In genomic region chr5:132714456-132715307, GRCh38 we compare ENCODE assay signal across 9 cellular contexts. TPM values are rescaled to one million over a fixed set of nuclear protein-coding genes. Genes with fewer than 3 reads are reported as not detected.
A peak's percentile ranks its signal among the peaks of the same experiment; 100 is the strongest.
DNase-seq lines count a peak whose midpoint lies in the region; ATAC-seq and TF ChIP-seq lines count a peak whose summit lies in the region.
"Had no signal": no experiment of that assay in that cellular context is flagged by ENCODE, and none has a peak within 500 bp of the region (broad histone marks: within the 10 kb centered on the region; RNA-seq: fewer than 3 reads in every experiment).

No MANE protein-coding gene starts in this region.

- H3K9me3 ChIP-seq in heart left ventricle (no peaks in the 10 kb centered on the region), upper lobe of left lung (no peaks in the 10 kb centered on the region), MG63 (no peaks in the 10 kb centered on the region)

- H3K27me3 ChIP-seq in heart left ventricle = no peaks in the 10 kb centered on the region
- H3K27me3 ChIP-seq in upper lobe of left lung = no peaks in the 10 kb centered on the region
- no peaks in the 10 kb centered on the region for H3K27me3 ChIP-seq in MG63

- no peak for TF ChIP-seq EP300 in upper lobe of left lung (IDR thresholded peaks at IDR 0.05)

- no peak overlapping the region for H3K27ac ChIP-seq in heart left ventricle
- H3K27ac ChIP-seq in RWPE1 = no peak overlapping the region
- no peak overlapping the region for H3K27ac ChIP-seq in upper lobe of left lung

- H3K4me3 ChIP-seq in heart left ventricle (no peak overlapping the region), fibroblast of pulmonary artery (replicated peaks; ENCODE audit: low read depth, low read length) (no peak overlapping the region), upper lobe of left lung (no peak overlapping the region), MG63 (no peak overlapping the region)

- POLR2A ChIA-PET in RWPE1 (lab: Yijun Ruan, JAX; ENCODE audit: low non-redundant PET) = no interaction called here

- WGBS in heart left ventricle, 4 donors = 76 to 78% (median 77%) methylated on average over 11 of the region's 11 CpGs
- 69% methylated on average over 11 of the region's 11 CpGs for WGBS in upper lobe of left lung, 2 donors

- ATAC-seq in heart left ventricle (no peak), Right ventricle myocardium superior (ENCODE audit: poor library complexity) (no peak), upper lobe of left lung (ENCODE audit: low FRiP score in 2 of 2) (no peak)

- intact Hi-C loops in heart left ventricle (cut with DNase I) (loop anchor here in 5 of 10 donors (5.0 to 10.0 kb wide), 3 partner anchors 190 to 330 kb away; no protein-coding TSS in a partner anchor), Right ventricle myocardium superior (cut with DNase I) (no loop called here), posterior cingulate gyrus (cut with DNase I) (no loop called here)

- DNase-seq in heart left ventricle = no peak
- no peak for DNase-seq in Right ventricle myocardium superior
- DNase-seq in RWPE1 (ENCODE audit: low spot score) = no peak
- DNase-seq in fibroblast of pulmonary artery (ENCODE audit: low read depth) = peak; percentile 35
- no peak for DNase-seq in upper lobe of left lung
- DNase-seq in MG63 = no peak
- DNase-seq in amniotic stem cell (lab: John Stamatoyannopoulos, UW) = no peak
- no peak for DNase-seq in posterior cingulate gyrus

- CTCF ChIA-PET in RWPE1 (lab: Yijun Ruan, JAX) = interaction anchor here (0.5 to 1.3 kb wide), 6 partner anchors 9 to 142 kb away, joined by 3 to 6 read pairs (median 3); no protein-coding TSS in a partner anchor

- TF ChIP-seq POLR2A in heart left ventricle (IDR thresholded peaks at IDR 0.05) = no peak
- no peak for TF ChIP-seq POLR2A in upper lobe of left lung (IDR thresholded peaks at IDR 0.05)

- peaks cover 0 to 34% (median 0%) of the 10 kb centered on the region in 9 donors for H3K36me3 ChIP-seq in heart left ventricle
- H3K36me3 ChIP-seq in upper lobe of left lung = peaks cover 0 to 7% (median 0%) of the 10 kb centered on the region in 4 donors
- peaks cover 17% of the 10 kb centered on the region; the same call in 1 of the 2 replicates for H3K36me3 ChIP-seq in MG63

- H3K4me1 ChIP-seq in heart left ventricle = peaks cover 0 to 4% (median 0%) of the 10 kb centered on the region in 12 donors
- H3K4me1 ChIP-seq in upper lobe of left lung = no peaks in the 10 kb centered on the region

- TF ChIP-seq CTCF in heart left ventricle (IDR thresholded peaks at IDR 0.05) (peak in 11 of 12 donors; percentile 17 to 56 (median 41)), RWPE1 (conservative IDR thresholded peaks at IDR 0.05; ENCODE audit: low read depth) (peak; percentile 69), fibroblast of pulmonary artery (IDR thresholded peaks at IDR 0.05; ENCODE audit: low read length, missing control alignments) (peak; percentile 34), upper lobe of left lung (IDR thresholded peaks at IDR 0.05) (peak in 4 of 6 experiments; percentile 22 to 43 (median 24))

RNA-seq across cellular contexts. Expression of gene KIF3A, which starts 22.7 kb away (rescaled TPM):
- total RNA-seq in heart left ventricle (10 to 100 TPM in 6 of 9 donors, 1 to 10 TPM in 3; 5.8 to 19.3 (median 11.2) TPM), Right ventricle myocardium superior (9.1 TPM), upper lobe of left lung (10 to 100 TPM; 10.3 to 22.3 (median 17.0) TPM)
- polyA plus RNA-seq in heart left ventricle = 1 to 10 TPM; 6.0 to 8.5 TPM
- 5.3 and 6.2 TPM in 2 replicates for total RNA-seq in MG63 (2014; rRNA removed; shearing (Covaris generic); ENCODE audit: low replicate concordance)

RNA-seq across cellular contexts. Expression of gene CCNI2, which starts 32.5 kb away (rescaled TPM):
- under 1 TPM in 1 of 9 donors, not detected in 8; 0.20 TPM for total RNA-seq in heart left ventricle
- polyA plus RNA-seq in heart left ventricle = under 1 TPM; 0.11 to 0.50 TPM
- total RNA-seq in Right ventricle myocardium superior = 0.08 TPM
- total RNA-seq in upper lobe of left lung = under 1 TPM in 5 of 6 donors, not detected in 1; 0.26 to 0.84 (median 0.46) TPM
- total RNA-seq in MG63 (2014; rRNA removed; shearing (Covaris generic); ENCODE audit: low replicate concordance) = 0.27 TPM in 1 of 2 replicates, not detected in the other

RNA-seq across cellular contexts. Expression of gene IL4, which starts 40.9 kb away (rescaled TPM):
- total RNA-seq in heart left ventricle (not detected), Right ventricle myocardium superior (not detected), upper lobe of left lung (not detected)
- polyA plus RNA-seq in heart left ventricle = not detected
- total RNA-seq in MG63 (2014; rRNA removed; shearing (Covaris generic); ENCODE audit: low replicate concordance) = not detected in 2 replicates
- polyA plus RNA-seq: esophagus had no signal

RNA-seq across cellular contexts. Expression of gene IL13, which starts 56.7 kb away (rescaled TPM):
- under 1 TPM in 1 of 9 donors, not detected in 8; 0.34 TPM for total RNA-seq in heart left ventricle
- polyA plus RNA-seq in heart left ventricle = not detected
- total RNA-seq in Right ventricle myocardium superior = not detected
- total RNA-seq in upper lobe of left lung = 1 to 10 TPM in 1 of 6 donors, under 1 TPM in 1, not detected in 4; 0.49 to 1.0 TPM
- total RNA-seq in MG63 (2014; rRNA removed; shearing (Covaris generic); ENCODE audit: low replicate concordance) = not detected in 2 replicates
- polyA plus RNA-seq: esophagus had no signal
